ENCODE assay signal across 15 cellular contexts in the genomic region with DNA sequence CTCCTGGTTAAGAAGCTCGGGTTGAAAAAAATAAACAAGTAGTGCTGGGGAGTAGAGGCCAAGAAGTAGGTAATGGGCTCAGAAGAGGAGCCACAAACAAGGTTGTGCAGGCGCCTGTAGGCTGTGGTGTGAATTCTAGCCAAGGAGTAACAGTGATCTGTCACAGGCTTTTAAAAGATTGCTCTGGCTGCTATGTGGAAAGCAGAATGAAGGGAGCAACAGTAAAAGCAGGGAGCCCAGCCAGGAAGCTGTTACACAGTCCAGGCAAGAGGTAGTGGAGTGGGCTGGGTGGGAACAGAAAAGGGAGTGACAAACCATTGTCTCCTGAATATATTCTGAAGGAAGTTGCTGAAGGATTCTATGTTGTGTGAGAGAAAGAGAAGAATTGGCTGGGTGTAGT. TPM values are rescaled to one million over a fixed set of nuclear protein-coding genes. Genes with fewer than 3 reads are reported as not detected.
DNase-seq lines count a peak whose midpoint lies in the region; ATAC-seq and TF ChIP-seq lines count a peak whose summit lies in the region.
"Had no signal": no experiment of that assay in that cellular context is flagged by ENCODE, and none has a peak within 500 bp of the region (broad histone marks: within the 10 kb centered on the region; RNA-seq: fewer than 3 reads in every experiment).

No MANE protein-coding gene starts in this region.

- H3K79me2 ChIP-seq in DOHH2 (ENCODE audit: control insufficient read depth, low read length): no peaks in the 10 kb centered on the region

- WGBS in right cardiac atrium: 62% methylated on average over 2 of the region's 2 CpGs
- WGBS in stomach, 5 donors: 57 to 77% (median 70%) methylated on average over 2 of the region's 2 CpGs

- TF ChIP-seq POLR2A in breast epithelium (IDR thresholded peaks at IDR 0.05) (no peak), stomach (IDR thresholded peaks at IDR 0.05) (no peak)

- no peaks in the 10 kb centered on the region for H4K20me1 ChIP-seq in DOHH2 (ENCODE audit: control insufficient read depth, insufficient read depth, low read depth, low read length)

- H3K27ac ChIP-seq in DOHH2 (ENCODE audit: low read depth, low read length) (peak overlapping the region; percentile 27), breast epithelium (peak overlapping the region; percentile 92 to 94), right cardiac atrium (ENCODE audit: low read length) (peak overlapping the region; percentile 73), stomach (peak overlapping the region in 3 of 5 donors; percentile 87 to 95 (median 94))
- H3K27ac ChIP-seq: SJSA1 had no signal

- no peak for TF ChIP-seq CTCF in DOHH2 (IDR thresholded peaks at IDR 0.05; ENCODE audit: low read depth, low read length, poor library complexity, severe bottlenecking)
- TF ChIP-seq CTCF in breast epithelium (IDR thresholded peaks at IDR 0.05): no peak
- TF ChIP-seq CTCF in stomach (IDR thresholded peaks at IDR 0.05): no peak

- H3K4me3 ChIP-seq in DOHH2 (ENCODE audit: low read length) (peak overlapping the region; percentile 21), breast epithelium (no peak overlapping the region), right cardiac atrium (ENCODE audit: low read length) (no peak overlapping the region), stomach (no peak overlapping the region)
- H3K4me3 ChIP-seq: HAP-1, SJSA1 had no signal

- H3K27me3 ChIP-seq in DOHH2 (ENCODE audit: control insufficient read depth, low read length) (no peaks in the 10 kb centered on the region), breast epithelium (no peaks in the 10 kb centered on the region), right cardiac atrium (ENCODE audit: control insufficient read depth, insufficient read depth) (no peaks in the 10 kb centered on the region), stomach (no peaks in the 10 kb centered on the region)
- H3K27me3 ChIP-seq: SJSA1 had no signal

- H3K9me3 ChIP-seq in DOHH2 (ENCODE audit: control insufficient read depth, insufficient read depth, low read length): no peaks in the 10 kb centered on the region
- H3K9me3 ChIP-seq in breast epithelium: no peaks in the 10 kb centered on the region
- no peaks in the 10 kb centered on the region for H3K9me3 ChIP-seq in right cardiac atrium (ENCODE audit: control insufficient read depth, low read length)
- H3K9me3 ChIP-seq in stomach: no peaks in the 10 kb centered on the region
- H3K9me3 ChIP-seq: HAP-1, SJSA1 had no signal

- H3K4me1 ChIP-seq in DOHH2 (ENCODE audit: control insufficient read depth, low read length) (peaks cover 71% of the 10 kb centered on the region), breast epithelium (no peaks in the 10 kb centered on the region), right cardiac atrium (ENCODE audit: control insufficient read depth, insufficient read depth, low read length) (peaks cover 2% of the 10 kb centered on the region), stomach (peaks cover 8 to 31% (median 20%) of the 10 kb centered on the region in 4 donors)
- H3K4me1 ChIP-seq: HAP-1 had no signal

- H3K4me2 ChIP-seq in DOHH2 (ENCODE audit: low read length): peak overlapping the region; percentile 94

- peaks cover 11% of the 10 kb centered on the region; the same call in 1 of the 2 replicates for H3F3A ChIP-seq in DOHH2 (ENCODE audit: control insufficient read depth, insufficient read depth)

- TF ChIP-seq EP300 in stomach (IDR thresholded peaks at IDR 0.05): no peak

- DNase-seq in breast epithelium (ENCODE audit: low spot score in 2 of 2): no peak
- DNase-seq in right cardiac atrium: peak in 1 of 3 donors; percentile 57
- no peak for DNase-seq in stomach
- DNase-seq in NCI-H526 (lab: John Stamatoyannopoulos, UW): no peak
- no peak for DNase-seq in NCI-H1930 (lab: John Stamatoyannopoulos, UW)
- no peak for DNase-seq in NCI-H524 treated with DMSO at 0.1 percent for 48 hours (lab: John Stamatoyannopoulos, UW)
- DNase-seq: activated CD4-positive, alpha-beta T cell treated with anti-CD3 and anti-CD28 coated beads, Interleukin-2, amount 50 U/mL, for 1 hour; activated T-cell treated with anti-CD3 and anti-CD28 coated beads, Interleukin-2, amount 50 U/mL, for 4 hours; left cardiac atrium; NCI-H1694; NCI-H446 treated with DMSO at 0.1 percent for 48 hours had no signal

- no peaks in the 10 kb centered on the region for H3K9me2 ChIP-seq in DOHH2 (replicated peaks; ENCODE audit: control insufficient read depth, low read length)

- H3K36me3 ChIP-seq in DOHH2 (ENCODE audit: control insufficient read depth, low read length) (no peaks in the 10 kb centered on the region), breast epithelium (no peaks in the 10 kb centered on the region), stomach (peaks cover 0 to 4% (median 0%) of the 10 kb centered on the region in 4 donors)
- H3K36me3 ChIP-seq: HAP-1, SJSA1 had no signal

- intact Hi-C loops in breast epithelium (cut with DNase I; ENCODE audit: low total_unique reads) (no loop called here), right cardiac atrium (cut with DNase I) (no loop called here), stomach (cut with DNase I; ENCODE audit: low total_unique reads) (no loop called here)

- ATAC-seq in right cardiac atrium: peak; percentile 44 to 50
- ATAC-seq: activated naive CD4-positive, alpha-beta T cell treated with anti-CD3 and anti-CD28 coated beads, Interleukin-2, amount 50 U/mL, for 72 hours; activated T-cell treated with anti-CD3 and anti-CD28 coated beads, Interleukin-2, amount 50 U/mL, for 4 hours had no signal

RNA-seq across cellular contexts. Expression of a gene that starts 2.0 kb away (rescaled TPM):
- total RNA-seq in breast epithelium: 1 to 10 TPM; 5.6 to 9.4 (median 8.6) TPM
- 10 to 100 TPM in 1 of 4 donors, 1 to 10 TPM in 3; 4.3 to 13.2 (median 8.4) TPM for total RNA-seq in right cardiac atrium
- polyA plus RNA-seq in right cardiac atrium: 5.3 TPM
- 1 to 10 TPM; 3.5 to 8.2 (median 4.5) TPM for total RNA-seq in stomach
- polyA plus RNA-seq in stomach: 1 to 10 TPM; 1.5 to 3.7 (median 3.5) TPM

Comparison
In these comparisons a context has a peak if more than half of its experiments do, and no peak if none do; other contexts are left out.
1. H3K27ac ChIP-seq: peak in every context shown above with its lines; median percentile 94 in stomach; 93 in breast epithelium; 73 in right cardiac atrium; 27 in DOHH2.